In the genomic region with DNA sequence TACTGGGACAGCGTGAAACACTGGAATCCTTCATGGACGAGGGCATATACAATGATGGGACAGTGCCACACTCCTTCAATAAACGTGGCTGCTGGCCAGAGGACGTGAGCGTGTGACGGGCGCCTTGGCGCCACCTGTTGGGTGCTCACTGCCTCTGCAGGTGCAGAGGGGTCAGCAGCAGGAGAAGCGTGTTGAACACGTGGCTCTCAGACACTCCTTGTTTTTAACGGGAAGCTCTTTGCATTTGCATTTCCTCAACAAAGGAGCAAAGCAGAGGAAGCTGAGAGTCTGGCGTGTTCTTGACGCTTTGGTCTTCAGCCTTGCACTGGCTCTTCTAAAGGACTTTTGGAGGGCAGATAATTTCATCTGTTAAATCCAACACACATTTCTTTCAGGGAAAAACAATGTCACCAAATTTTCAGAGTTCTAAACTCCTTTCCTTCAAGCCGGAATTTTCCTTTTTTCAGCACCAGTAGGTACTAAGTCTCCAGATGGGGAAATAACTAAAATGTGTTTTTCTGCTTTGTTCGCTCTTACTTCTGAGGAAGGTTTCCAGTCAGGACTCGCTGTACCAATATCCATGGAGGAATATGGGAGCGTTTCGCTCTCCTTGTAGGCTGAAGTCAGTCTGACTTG, we compare ENCODE assay signal across 8 cellular contexts. TPM values are rescaled to one million over a fixed set of nuclear protein-coding genes. Genes with fewer than 3 reads are reported as not detected.
A peak's percentile ranks its signal among the peaks of the same experiment; 100 is the strongest.
DNase-seq lines count a peak whose midpoint lies in the region; ATAC-seq and TF ChIP-seq lines count a peak whose summit lies in the region.

No MANE protein-coding gene starts in this region.

- peak; percentile 92 for DNase-seq in GF-D8 (lab: John Stamatoyannopoulos, UW)
- peak; percentile 39 for DNase-seq in MM.1S
- DNase-seq in SK-N-DZ (ENCODE audit: low spot score): peak; percentile 80
- DNase-seq in activated naive CD4-positive, alpha-beta T cell treated with anti-CD3 and anti-CD28 coated beads for 36 hours: peak; percentile 77
- DNase-seq in globus pallidus (ENCODE audit: low spot score): peak; percentile 85
- DNase-seq in ovary: peak; percentile 82 to 88 (median 87)
- peak; percentile 49 for DNase-seq in thoracic aorta (ENCODE audit: low spot score)

- H3K27ac Mint-ChIP-seq in activated naive CD4-positive, alpha-beta T cell treated with anti-CD3 and anti-CD28 coated beads for 36 hours: peak overlapping the region; percentile 80

- H3K27ac ChIP-seq in MM.1S (ENCODE audit: low read length) (no peak overlapping the region), ovary (peak overlapping the region; percentile 17 to 85), thoracic aorta (peak overlapping the region; percentile 30 to 70)

- peaks cover 17% of the 10 kb centered on the region for H3K79me2 ChIP-seq in MM.1S (ENCODE audit: low read length)

- WGBS in ovary, 3 donors: 8 to 16% (median 9%) methylated on average over 18 of the region's 18 CpGs

- intact Hi-C loops in activated naive CD4-positive, alpha-beta T cell treated with anti-CD3 and anti-CD28 coated beads for 36 hours (cut with micrococcal nuclease): loop anchor here (1.0 to 2.0 kb wide), 3 partner anchors 41 to 551 kb away; partner anchors contain the start of gene SUN1
- intact Hi-C loops in ovary (cut with DNase I): loop anchor here in 3 of 4 donors (2.0 to 10.0 kb wide), 6 partner anchors 31 to 349 kb away; no protein-coding TSS in a partner anchor

- peaks cover 23% of the 10 kb centered on the region for H3K36me3 Mint-ChIP-seq in activated naive CD4-positive, alpha-beta T cell treated with anti-CD3 and anti-CD28 coated beads for 36 hours (ENCODE audit: low read depth)

- no peak overlapping the region for H3K4me3 Mint-ChIP-seq in activated naive CD4-positive, alpha-beta T cell treated with anti-CD3 and anti-CD28 coated beads for 36 hours

- peaks cover 36% of the 10 kb centered on the region for H3K4me1 Mint-ChIP-seq in activated naive CD4-positive, alpha-beta T cell treated with anti-CD3 and anti-CD28 coated beads for 36 hours (ENCODE audit: low read depth)

- H3K9ac ChIP-seq in MM.1S (ENCODE audit: low read length): no peak overlapping the region

- H3K9me2 ChIP-seq in MM.1S (replicated peaks; ENCODE audit: insufficient read depth, low read length): no peaks in the 10 kb centered on the region

- 0 out of 2 replicates have a peak, but pooled peaks cover 5% of the 10 kb centered on the region for H3K4me1 ChIP-seq in MM.1S (ENCODE audit: low read length)
- H3K4me1 ChIP-seq in ovary (ENCODE audit: insufficient read depth): peaks cover 18% of the 10 kb centered on the region
- H3K4me1 ChIP-seq in thoracic aorta (ENCODE audit: control insufficient read depth in 1 of 2, low read depth in 2 of 2): peaks cover 14 to 36% of the 10 kb centered on the region in 2 donors

- TF ChIP-seq EP300 in ovary (IDR thresholded peaks at IDR 0.05): no peak

- ATAC-seq in thoracic aorta (ENCODE audit: insufficient number of reproducible peaks, low FRiP score, low read depth): no peak
- no peak for ATAC-seq in GM18517 (IDR thresholded peaks at IDR 0.05; ENCODE audit: unreplicated experiment)

- no peaks in the 10 kb centered on the region for H3K9me3 ChIP-seq in MM.1S (replicated peaks; ENCODE audit: insufficient read depth, low read length)
- H3K9me3 ChIP-seq in ovary: no peaks in the 10 kb centered on the region
- H3K9me3 ChIP-seq in thoracic aorta: no peaks in the 10 kb centered on the region

- H3K27me3 Mint-ChIP-seq in activated naive CD4-positive, alpha-beta T cell treated with anti-CD3 and anti-CD28 coated beads for 36 hours (ENCODE audit: low read depth): no peaks in the 10 kb centered on the region

- no peaks in the 10 kb centered on the region for H3K36me3 ChIP-seq in MM.1S (replicated peaks; ENCODE audit: insufficient read depth, low read length)
- H3K36me3 ChIP-seq in ovary: no peaks in the 10 kb centered on the region
- H3K36me3 ChIP-seq in thoracic aorta: peaks cover 28% of the 10 kb centered on the region

- no peak overlapping the region for H3K4me3 ChIP-seq in MM.1S (ENCODE audit: low read length)
- no peak overlapping the region for H3K4me3 ChIP-seq in ovary
- no peak overlapping the region for H3K4me3 ChIP-seq in thoracic aorta

- H3K9me3 Mint-ChIP-seq in activated naive CD4-positive, alpha-beta T cell treated with anti-CD3 and anti-CD28 coated beads for 36 hours: no peaks in the 10 kb centered on the region

- no peaks in the 10 kb centered on the region for H4K20me1 ChIP-seq in MM.1S (ENCODE audit: insufficient read depth, low read length)

- TF ChIP-seq POLR2A in ovary (IDR thresholded peaks at IDR 0.05): peak; percentile 19

- TF ChIP-seq CTCF in MM.1S (IDR thresholded peaks at IDR 0.05; ENCODE audit: low read length): peak; percentile 77
- peak; percentile 77 to 90 (median 85) for TF ChIP-seq CTCF in ovary (IDR thresholded peaks at IDR 0.05)
- peak; percentile 87 for TF ChIP-seq CTCF in thoracic aorta (IDR thresholded peaks at IDR 0.05)

- H3K27me3 ChIP-seq in MM.1S (replicated peaks; ENCODE audit: insufficient read depth, low read length) (no peaks in the 10 kb centered on the region), ovary (no peaks in the 10 kb centered on the region), thoracic aorta (replicated peaks; ENCODE audit: insufficient read depth) (no peaks in the 10 kb centered on the region)

- H3K4me2 ChIP-seq in MM.1S (ENCODE audit: low read depth, low read length): no peak overlapping the region

- CTCF ChIA-PET in activated naive CD4-positive, alpha-beta T cell treated with anti-CD3 and anti-CD28 coated beads for 36 hours (lab: Charles Lee): interaction anchor here (0.6 to 2.6 kb wide), 24 partner anchors 9 to 554 kb away, joined by 3 to 13 read pairs (median 4); no protein-coding TSS in a partner anchor

- 0 out of 2 replicates have a peak, but pooled peaks cover 8% of the 10 kb centered on the region for H3F3A ChIP-seq in MM.1S (ENCODE audit: insufficient read depth, low read length)

- H2AFZ ChIP-seq in MM.1S (ENCODE audit: low read length): no peak overlapping the region

RNA-seq across cellular contexts. Expression of gene GET4, which starts 2.9 kb away (rescaled TPM):
- polyA plus RNA-seq in SK-N-DZ (2014; cell fraction: cytosol; rRNA removed): 58.8 and 60.9 TPM in 2 replicates
- polyA plus RNA-seq in SK-N-DZ (2014; cell fraction: nucleus; rRNA removed): 132 and 195 TPM in 2 replicates
- total RNA-seq in activated naive CD4-positive, alpha-beta T cell treated with anti-CD3 and anti-CD28 coated beads for 36 hours: 10 to 100 TPM; 19.3 to 20.2 TPM
- total RNA-seq in ovary (10 to 100 TPM; 16.8 to 37.6 (median 30.4) TPM), thoracic aorta (10 to 100 TPM; 26.9 to 28.4 TPM)
- polyA plus RNA-seq in ovary: 10 to 100 TPM in 1 of 2 donors, 1 to 10 TPM in 1; 7.2 to 37.2 TPM

RNA-seq across cellular contexts. Expression of gene SUN1, which starts 41.2 kb away (rescaled TPM):
- polyA plus RNA-seq in SK-N-DZ (2014; cell fraction: cytosol; rRNA removed): 120 and 153 TPM in 2 replicates
- polyA plus RNA-seq in SK-N-DZ (2014; cell fraction: nucleus; rRNA removed): 448 and 810 TPM in 2 replicates
- total RNA-seq in activated naive CD4-positive, alpha-beta T cell treated with anti-CD3 and anti-CD28 coated beads for 36 hours: 10 to 100 TPM; 67.8 to 74.4 TPM
- 100 to 1,000 TPM; 140 to 196 (median 154) TPM for total RNA-seq in ovary
- 100 to 1,000 TPM; 100 to 135 TPM for polyA plus RNA-seq in ovary
- total RNA-seq in thoracic aorta: 100 to 1,000 TPM; 205 to 319 TPM

Comparison
In these comparisons a context has a peak if more than half of its experiments do, and no peak if none do; other contexts are left out.
1. DNase-seq: peak in every context shown above with its lines; median percentile 92 in GF-D8; 87 in ovary; 85 in globus pallidus; 80 in SK-N-DZ; 77 in activated naive CD4-positive, alpha-beta T cell treated with anti-CD3 and anti-CD28 coated beads for 36 hours; 49 in thoracic aorta; 39 in MM.1S.